Comparison of ENCODE assay signal across 8 cellular contexts in the genomic region with DNA sequence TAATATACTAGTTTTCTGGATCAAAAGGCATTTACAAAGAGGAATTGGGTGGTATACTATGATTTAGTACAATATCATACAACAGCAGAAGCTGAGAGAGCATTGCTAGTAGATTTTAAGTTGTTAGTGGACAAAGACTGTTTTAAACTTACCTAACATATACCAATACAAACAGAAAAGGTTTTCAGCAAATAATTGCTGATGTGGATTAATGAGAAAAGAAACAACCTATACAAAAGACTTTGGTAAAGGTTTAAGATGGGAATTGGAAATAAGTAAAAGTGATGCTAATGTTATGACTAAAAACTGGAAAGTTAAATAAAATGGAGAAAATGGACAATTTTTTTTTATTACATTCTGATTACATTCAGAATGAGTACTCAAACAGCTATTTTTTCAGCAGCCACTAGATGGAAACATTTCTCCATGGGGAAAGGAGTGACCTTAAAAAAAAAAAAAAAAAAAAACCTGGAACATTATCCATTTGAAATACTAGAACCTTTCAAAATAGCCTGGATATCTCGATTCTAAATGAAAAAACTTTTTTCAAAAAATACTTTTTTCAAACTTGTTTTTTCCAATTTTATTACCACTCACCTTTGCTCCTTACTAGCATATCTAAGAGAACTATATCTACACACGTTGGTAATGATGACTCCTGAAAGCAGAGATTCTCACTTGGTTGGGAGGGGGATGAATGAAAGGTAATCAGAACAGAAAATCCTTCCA. TPM values are rescaled to one million over a fixed set of nuclear protein-coding genes. Genes with fewer than 3 reads are reported as not detected.
DNase-seq lines count a peak whose midpoint lies in the region; ATAC-seq and TF ChIP-seq lines count a peak whose summit lies in the region.

No MANE protein-coding gene starts in this region.

- no peak overlapping the region for H3K27ac ChIP-seq in GM23248
- H3K27ac ChIP-seq in OCI-LY3 (ENCODE audit: low read length): peak overlapping the region; percentile 64
- H3K27ac ChIP-seq in psoas muscle: no peak overlapping the region

- H3K4me1 ChIP-seq in BE2C: no peaks in the 10 kb centered on the region
- H3K4me1 ChIP-seq in GM23248 (ENCODE audit: insufficient read depth): no peaks in the 10 kb centered on the region
- peaks cover 44% of the 10 kb centered on the region for H3K4me1 ChIP-seq in OCI-LY3 (ENCODE audit: low read length)
- peaks cover 3% of the 10 kb centered on the region for H3K4me1 ChIP-seq in psoas muscle

- H3K9me3 ChIP-seq in BE2C: no peaks in the 10 kb centered on the region
- no peaks in the 10 kb centered on the region for H3K9me3 ChIP-seq in GM23248 (ENCODE audit: low read depth)
- no peaks in the 10 kb centered on the region for H3K9me3 ChIP-seq in OCI-LY3 (ENCODE audit: insufficient read depth, low read length)
- no peaks in the 10 kb centered on the region for H3K9me3 ChIP-seq in psoas muscle

- H3K4me3 ChIP-seq in BE2C (ENCODE audit: low read depth, low read length): no peak overlapping the region
- H3K4me3 ChIP-seq in GM23248: no peak overlapping the region
- no peak overlapping the region for H3K4me3 ChIP-seq in OCI-LY3 (ENCODE audit: low read length)
- H3K4me3 ChIP-seq in epithelial cell of esophagus (ENCODE audit: low read length): no peak overlapping the region
- no peak overlapping the region for H3K4me3 ChIP-seq in psoas muscle

- H3K36me3 ChIP-seq in BE2C (peaks cover 38% of the 10 kb centered on the region), GM23248 (ENCODE audit: low read depth) (peaks cover 59% of the 10 kb centered on the region), OCI-LY3 (replicated peaks; ENCODE audit: low read depth, low read length) (peaks cover 54% of the 10 kb centered on the region), psoas muscle (ENCODE audit: insufficient read depth in 1 of 2, low read depth in 1 of 2) (peaks cover 6 to 49% of the 10 kb centered on the region in 2 donors)

- WGBS in GM23248 (ENCODE audit: low coverage in 1 of 2, low lambda C conversion rate in 2 of 2, missing lambda C conversion rate in 2 of 2), 2 experiments: 11 to 12% methylated on average over 2 of the region's 2 CpGs
- 10 to 30% (median 13%) methylated on average over 2 of the region's 2 CpGs for WGBS in psoas muscle, 3 donors

- intact Hi-C loops in psoas muscle (cut with DNase I): loop anchor here in 1 of 2 donors (10.0 kb wide), 1 partner anchor 114 kb away; no protein-coding TSS in a partner anchor

- no peak overlapping the region for H2AFZ ChIP-seq in GM23248
- no peak overlapping the region for H2AFZ ChIP-seq in OCI-LY3 (ENCODE audit: low read depth, low read length)

- H3K79me2 ChIP-seq in GM23248 (ENCODE audit: insufficient read depth) (peaks cover 18% of the 10 kb centered on the region), OCI-LY3 (ENCODE audit: low read length) (peaks cover 2% of the 10 kb centered on the region; the same call in 1 of the 2 replicates)

- H3K9ac ChIP-seq in GM23248 (no peak overlapping the region), OCI-LY3 (ENCODE audit: low read length) (peak overlapping the region; percentile 15; the same call in 1 of the 2 replicates)

- TF ChIP-seq CTCF in BE2C (IDR thresholded peaks at IDR 0.05; ENCODE audit: low read depth, low read length) (peak; percentile 66), OCI-LY3 (IDR thresholded peaks at IDR 0.05; ENCODE audit: low read depth, low read length) (peak; percentile 65), epithelial cell of esophagus (IDR thresholded peaks at IDR 0.05; ENCODE audit: insufficient read depth, low read depth, low read length, missing control alignments) (peak; percentile 50), psoas muscle (IDR thresholded peaks at IDR 0.05) (peak; percentile 58)

- in situ Hi-C loops in GM23248 (cut with MboI): no loop called here

- peaks cover 28% of the 10 kb centered on the region for H3F3A ChIP-seq in GM23248 (ENCODE audit: insufficient read depth)

- H3K27me3 ChIP-seq in BE2C: no peaks in the 10 kb centered on the region
- H3K27me3 ChIP-seq in GM23248 (replicated peaks; ENCODE audit: insufficient read depth): no peaks in the 10 kb centered on the region
- no peaks in the 10 kb centered on the region for H3K27me3 ChIP-seq in OCI-LY3 (ENCODE audit: low read depth, low read length)
- no peaks in the 10 kb centered on the region for H3K27me3 ChIP-seq in psoas muscle (ENCODE audit: insufficient read depth in 3 of 3, low read length in 2 of 3)

- no peak overlapping the region for H3K4me2 ChIP-seq in GM23248 (ENCODE audit: unreplicated experiment)
- H3K4me2 ChIP-seq in OCI-LY3 (ENCODE audit: low read length): peak overlapping the region; percentile 66

- ATAC-seq in psoas muscle: peak in 1 of 4 donors; percentile 77

- H4K20me1 ChIP-seq in GM23248 (ENCODE audit: insufficient read depth) (no peaks in the 10 kb centered on the region; the same call in 1 of the 2 replicates), OCI-LY3 (ENCODE audit: insufficient read depth, low read length) (peaks cover 4% of the 10 kb centered on the region; the same call in 1 of the 2 replicates)

- no peaks in the 10 kb centered on the region for H3K9me2 ChIP-seq in GM23248 (ENCODE audit: insufficient read depth)

- DNase-seq in BE2C (no peak), GM23248 (peak; percentile 70), epithelial cell of esophagus (ENCODE audit: low read depth) (peak; percentile 33), psoas muscle (no peak), NCI-H446 treated with DMSO at 0.1 percent for 48 hours (lab: John Stamatoyannopoulos, UW) (no peak), T1000 (lab: John Stamatoyannopoulos, UW) (no peak)
- no peak for DNase-seq in activated CD4-positive, alpha-beta T cell treated with anti-CD3 and anti-CD28 coated beads for 4 hours

RNA-seq across cellular contexts. Expression of gene EPRS1, which starts 55.4 kb away (rescaled TPM):
- 176 TPM for polyA plus RNA-seq in BE2C (2012; ENCODE audit: insufficient read depth, insufficient read length, low read depth)
- total RNA-seq in GM23248 (2014; rRNA removed; shearing (Covaris generic)): 141 and 151 TPM in 2 replicates
- 167 and 169 TPM in 2 replicates for polyA plus RNA-seq in GM23248 (2016; fragmentation: Nextera tagmentation; extraction: Ambion mirVana)
- total RNA-seq in psoas muscle: 100 to 1,000 TPM in 1 of 4 donors, 10 to 100 TPM in 3; 79.5 to 118 (median 83.7) TPM
- polyA plus RNA-seq in psoas muscle: 10 to 100 TPM; 40.5 to 67.6 (median 56.3) TPM

Comparison
In these comparisons a context has a peak if more than half of its experiments do, and no peak if none do; other contexts are left out.
1. DNase-seq: peak in GM23248 (single experiment) and epithelial cell of esophagus (single experiment); none in BE2C (single experiment), psoas muscle (0 of 2), activated CD4-positive, alpha-beta T cell treated with anti-CD3 and anti-CD28 coated beads for 4 hours (0 of 2), NCI-H446 treated with DMSO at 0.1 percent for 48 hours (single experiment) and T1000 (single experiment).
2. Peak in every context shown above with its lines, with median percentiles within 50 percentile points of each other: CTCF ChIP-seq.